Comparison of ENCODE assay signal across 20 cellular contexts in genomic region chr1:17920881-17921635, GRCh38.
"Had no signal": no experiment of that assay in that cellular context is flagged by ENCODE, and none has a peak within 500 bp of the region (broad histone marks: within the 10 kb centered on the region; RNA-seq: fewer than 3 reads in every experiment).

No MANE protein-coding gene starts in this region.

- H3K27ac Mint-ChIP-seq: dendritic cell treated with granulocyte-macrophage colony-stimulating factor and Interleukin-4, amounts not matched to agents 40 ng/mL and 50 ng/mL, for 4 days; effector memory CD8-positive, alpha-beta T cell; naive thymus-derived CD8-positive, alpha-beta T cell; progenitor cell of endocrine pancreas; stimulated activated effector memory CD8-positive, alpha-beta T cell treated with anti-CD3 and anti-CD28 coated beads, Interleukin-12 subunit alpha, Interleukin-12 subunit beta, amount 100 ng/mL, for 72 hours; stimulated activated naive CD8-positive, alpha-beta T cell treated with anti-CD3 and anti-CD28 coated beads, Interleukin-15, Interleukin-2, amounts not matched to agents 100 ng/mL and 50 ng/mL, for 24 hours had no signal

- H3K4me1 ChIP-seq: foreskin keratinocyte, testis, tibial nerve, upper lobe of right lung, vagina had no signal

- H3K9me3 ChIP-seq: mucosa of descending colon, ovary, testis, tibial nerve, upper lobe of right lung, vagina had no signal

- H3K4me3 Mint-ChIP-seq: dendritic cell treated with granulocyte-macrophage colony-stimulating factor and Interleukin-4, amounts not matched to agents 40 ng/mL and 50 ng/mL, for 4 days; effector memory CD8-positive, alpha-beta T cell; naive thymus-derived CD8-positive, alpha-beta T cell; neural crest cell; stimulated activated effector memory CD8-positive, alpha-beta T cell treated with anti-CD3 and anti-CD28 coated beads, Interleukin-12 subunit alpha, Interleukin-12 subunit beta, amount 100 ng/mL, for 72 hours; stimulated activated naive CD8-positive, alpha-beta T cell treated with anti-CD3 and anti-CD28 coated beads, Interleukin-15, Interleukin-2, amounts not matched to agents 100 ng/mL and 50 ng/mL, for 24 hours had no signal

- DNase-seq: effector memory CD8-positive, alpha-beta T cell; foreskin keratinocyte; kidney glomerular epithelial cell; mesendoderm; mucosa of descending colon; naive thymus-derived CD8-positive, alpha-beta T cell; ovary; right cardiac atrium; small intestine; stimulated activated CD4-positive, alpha-beta T cell treated with anti-CD3 and anti-CD28 coated beads, Interleukin-4, amount 100 ng/mL, for 1 hour; stimulated activated CD8-positive, alpha-beta memory T cell treated with anti-CD3 and anti-CD28 coated beads, Interleukin-4, amount 100 ng/mL, for 48 hours; testis; upper lobe of right lung had no signal

- H3K36me3 Mint-ChIP-seq: naive thymus-derived CD8-positive, alpha-beta T cell; stimulated activated effector memory CD8-positive, alpha-beta T cell treated with anti-CD3 and anti-CD28 coated beads, Interleukin-12 subunit alpha, Interleukin-12 subunit beta, amount 100 ng/mL, for 72 hours had no signal

- H3K27ac ChIP-seq: foreskin keratinocyte, ovary, testis, tibial nerve, upper lobe of right lung, vagina had no signal

- H3K4me3 ChIP-seq: mucosa of descending colon, ovary, testis, tibial nerve, upper lobe of right lung, vagina had no signal

- H3K36me3 ChIP-seq: ovary, tibial nerve, upper lobe of right lung, vagina had no signal

- ATAC-seq: effector memory CD8-positive, alpha-beta T cell; foreskin keratinocyte; mucosa of descending colon; naive thymus-derived CD8-positive, alpha-beta T cell; right cardiac atrium; stimulated activated effector memory CD8-positive, alpha-beta T cell treated with anti-CD3 and anti-CD28 coated beads, Interleukin-12 subunit alpha, Interleukin-12 subunit beta, amount 100 ng/mL, for 72 hours had no signal

- H3K4me1 Mint-ChIP-seq: neural crest cell; stimulated activated effector memory CD8-positive, alpha-beta T cell treated with anti-CD3 and anti-CD28 coated beads, Interleukin-12 subunit alpha, Interleukin-12 subunit beta, amount 100 ng/mL, for 72 hours had no signal

- H3K27me3 ChIP-seq: ovary, testis, vagina had no signal

- H3K9me3 Mint-ChIP-seq: dendritic cell treated with granulocyte-macrophage colony-stimulating factor and Interleukin-4, amounts not matched to agents 40 ng/mL and 50 ng/mL, for 4 days; effector memory CD8-positive, alpha-beta T cell; neural crest cell; stimulated activated naive CD8-positive, alpha-beta T cell treated with anti-CD3 and anti-CD28 coated beads, Interleukin-15, Interleukin-2, amounts not matched to agents 100 ng/mL and 50 ng/mL, for 24 hours had no signal
